ENCODE assay signal across 8 cellular contexts in the genomic region with DNA sequence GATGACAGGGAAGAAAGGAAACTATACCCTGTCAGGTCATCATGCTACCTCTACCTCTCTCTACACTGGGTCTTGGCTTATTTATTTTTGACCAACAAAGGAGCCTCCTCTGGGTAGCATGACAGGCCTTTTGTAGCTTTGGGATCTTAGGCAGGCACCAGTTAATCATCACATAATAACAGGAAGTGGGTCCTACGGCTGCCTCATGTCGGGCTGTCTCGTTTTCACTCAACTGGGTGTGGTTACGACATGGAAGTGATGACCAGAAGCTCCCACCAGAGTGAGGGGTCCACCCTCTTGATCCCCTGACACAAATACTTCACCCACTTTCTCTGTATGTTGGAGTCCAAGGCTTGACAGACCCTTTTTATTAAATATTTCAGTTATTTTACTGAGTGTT.
A peak's percentile ranks its signal among the peaks of the same experiment; 100 is the strongest.
DNase-seq lines count a peak whose midpoint lies in the region; ATAC-seq lines count a peak whose summit lies in the region.

No MANE protein-coding gene starts in this region.

- DNase-seq in CD1c-positive myeloid dendritic cell (ENCODE audit: extremely low spot score) (peak; percentile 91), mesenchymal stem cell (no peak), midbrain (lab: John Stamatoyannopoulos, UW) (no peak), NCI-H345 treated with DMSO at 0.1 percent for 48 hours (lab: John Stamatoyannopoulos, UW; ENCODE audit: unreplicated experiment) (no peak)
- peak; percentile 12 for DNase-seq in activated T-helper 2 cell treated with anti-CD3 and anti-CD28 coated beads, Interferon-gamma antibody, Interleukin-2, Interleukin-4, amounts not matched to agents 10 μg/mL and 5 μg/mL and 100 μg/mL, durations not matched to agents 14 hours and 24 hours and 36 hours (ENCODE audit: low spot score)
- DNase-seq in NK-92 treated with Interleukin-12 subunit alpha and Interleukin-12 subunit beta, amount 100 ng/mL, for 24 hours (lab: John Stamatoyannopoulos, UW), result no peak

- no peaks in the 10 kb centered on the region for H3K36me3 Mint-ChIP-seq in activated T-helper 2 cell treated with anti-CD3 and anti-CD28 coated beads, Interferon-gamma antibody, Interleukin-2, Interleukin-4, amounts not matched to agents 10 μg/mL and 5 μg/mL and 100 μg/mL, durations not matched to agents 14 hours and 24 hours and 36 hours (ENCODE audit: low read depth)

- no peak overlapping the region for H3K18ac ChIP-seq in mesenchymal stem cell (ENCODE audit: low read depth in 1 of 2, low read length in 2 of 2)

- H3K4me1 ChIP-seq in mesenchymal stem cell (ENCODE audit: control insufficient read depth, insufficient read depth, low read depth, low read length), result peaks cover 5% of the 10 kb centered on the region

- no peak overlapping the region for H2AFZ ChIP-seq in mesenchymal stem cell (ENCODE audit: low read depth, low read length)

- H3K4me3 Mint-ChIP-seq in activated T-helper 2 cell treated with anti-CD3 and anti-CD28 coated beads, Interferon-gamma antibody, Interleukin-2, Interleukin-4, amounts not matched to agents 10 μg/mL and 5 μg/mL and 100 μg/mL, durations not matched to agents 14 hours and 24 hours and 36 hours (ENCODE audit: low read depth), result no peak overlapping the region

- no peaks in the 10 kb centered on the region for H3K27me3 ChIP-seq in mesenchymal stem cell (ENCODE audit: control insufficient read depth in 1 of 2, insufficient read depth in 1 of 2, low read length in 2 of 2)

- H2BK5ac ChIP-seq in mesenchymal stem cell (ENCODE audit: low read depth, low read length, poor library complexity, severe bottlenecking), result no peak overlapping the region

- H3K23ac ChIP-seq in mesenchymal stem cell (ENCODE audit: low read length in 2 of 2), result no peak overlapping the region

- H3K9me3 Mint-ChIP-seq in activated T-helper 2 cell treated with anti-CD3 and anti-CD28 coated beads, Interferon-gamma antibody, Interleukin-2, Interleukin-4, amounts not matched to agents 10 μg/mL and 5 μg/mL and 100 μg/mL, durations not matched to agents 14 hours and 24 hours and 36 hours, result no peaks in the 10 kb centered on the region

- H4K91ac ChIP-seq in mesenchymal stem cell (ENCODE audit: low read length), result no peak overlapping the region

- ATAC-seq in GM19438 (IDR thresholded peaks at IDR 0.05; ENCODE audit: low read depth, unreplicated experiment) (peak; percentile 100), HG03378 (IDR thresholded peaks at IDR 0.05; ENCODE audit: unreplicated experiment) (peak; percentile 99)

- H2BK12ac ChIP-seq in mesenchymal stem cell (ENCODE audit: low read length in 2 of 2), result peak overlapping the region in 1 of 2 experiments; percentile 17

- no peak overlapping the region for H2BK15ac ChIP-seq in mesenchymal stem cell (ENCODE audit: low read depth, poor library complexity, severe bottlenecking)

- intact Hi-C loops in activated T-helper 2 cell treated with anti-CD3 and anti-CD28 coated beads, Interferon-gamma antibody, Interleukin-2, Interleukin-4, amounts not matched to agents 10 μg/mL and 5 μg/mL and 100 μg/mL, durations not matched to agents 14 hours and 24 hours and 36 hours (cut with micrococcal nuclease), result loop anchor here (5.0 kb wide), 1 partner anchor 58 kb away; no protein-coding TSS in a partner anchor

- no peaks in the 10 kb centered on the region for H3K79me1 ChIP-seq in mesenchymal stem cell (replicated peaks; ENCODE audit: low read length, poor library complexity, severe bottlenecking)

- H3K27me3 Mint-ChIP-seq in activated T-helper 2 cell treated with anti-CD3 and anti-CD28 coated beads, Interferon-gamma antibody, Interleukin-2, Interleukin-4, amounts not matched to agents 10 μg/mL and 5 μg/mL and 100 μg/mL, durations not matched to agents 14 hours and 24 hours and 36 hours (ENCODE audit: low read depth), result no peaks in the 10 kb centered on the region

- WGBS in mesenchymal stem cell, result 32% methylated on average over 4 of the region's 4 CpGs

- H3K27ac ChIP-seq in mesenchymal stem cell (ENCODE audit: low read length, poor library complexity, severe bottlenecking), result no peak overlapping the region

- H3K14ac ChIP-seq in mesenchymal stem cell (ENCODE audit: low read length in 2 of 2), result no peak overlapping the region

- H3K9me3 ChIP-seq in mesenchymal stem cell (ENCODE audit: control insufficient read depth, low read length), result no peaks in the 10 kb centered on the region

- no peak overlapping the region for H3K4me3 ChIP-seq in mesenchymal stem cell (ENCODE audit: insufficient read depth in 1 of 2, low read depth in 1 of 2, low read length in 2 of 2)

- H3K4ac ChIP-seq in mesenchymal stem cell (ENCODE audit: low read depth in 1 of 2, low read length in 2 of 2), result peak overlapping the region in 1 of 2 experiments; percentile 7

- peak overlapping the region; percentile 68 for H3K27ac Mint-ChIP-seq in activated T-helper 2 cell treated with anti-CD3 and anti-CD28 coated beads, Interferon-gamma antibody, Interleukin-2, Interleukin-4, amounts not matched to agents 10 μg/mL and 5 μg/mL and 100 μg/mL, durations not matched to agents 14 hours and 24 hours and 36 hours

- peaks cover 15% of the 10 kb centered on the region for H3K4me1 Mint-ChIP-seq in activated T-helper 2 cell treated with anti-CD3 and anti-CD28 coated beads, Interferon-gamma antibody, Interleukin-2, Interleukin-4, amounts not matched to agents 10 μg/mL and 5 μg/mL and 100 μg/mL, durations not matched to agents 14 hours and 24 hours and 36 hours (ENCODE audit: low read depth)

- no peaks in the 10 kb centered on the region for H3K36me3 ChIP-seq in mesenchymal stem cell (ENCODE audit: control insufficient read depth in 1 of 2, insufficient read depth in 2 of 2, low read depth in 1 of 2, low read length in 2 of 2)

- H3K9ac ChIP-seq in mesenchymal stem cell (ENCODE audit: low read length), result no peak overlapping the region

- no peak overlapping the region for H2AK5ac ChIP-seq in mesenchymal stem cell (ENCODE audit: low read length, severe bottlenecking)

- H2BK120ac ChIP-seq in mesenchymal stem cell (ENCODE audit: low read depth, low read length), result no peak overlapping the region

- no peak overlapping the region for H3K4me2 ChIP-seq in mesenchymal stem cell (ENCODE audit: low read length, poor library complexity, severe bottlenecking)

- H4K8ac ChIP-seq in mesenchymal stem cell (ENCODE audit: low read length), result no peak overlapping the region

Comparison
In these comparisons a context has a peak if more than half of its experiments do, and no peak if none do; other contexts are left out.
1. DNase-seq: peak in CD1c-positive myeloid dendritic cell (single experiment) and activated T-helper 2 cell treated with anti-CD3 and anti-CD28 coated beads, Interferon-gamma antibody, Interleukin-2, Interleukin-4, amounts not matched to agents 10 μg/mL and 5 μg/mL and 100 μg/mL, durations not matched to agents 14 hours and 24 hours and 36 hours (single experiment); none in mesenchymal stem cell (single experiment), midbrain (single experiment), NK-92 treated with Interleukin-12 subunit alpha and Interleukin-12 subunit beta, amount 100 ng/mL, for 24 hours (single experiment) and NCI-H345 treated with DMSO at 0.1 percent for 48 hours (single experiment).